Comparison of ENCODE assay signal across 3 cellular contexts in genomic region chr1:227253065-227253464, GRCh38.
A peak's percentile ranks its signal among the peaks of the same experiment; 100 is the strongest.
TF ChIP-seq lines count a peak whose summit lies in the region.

No MANE protein-coding gene starts in this region.

TF ChIP-seq in GM23338, 12 proteins besides CTCF, POLR2A, EP300 and RAD21 (continued from another document and continues in another):
- TF ChIP-seq, protein P1, sequence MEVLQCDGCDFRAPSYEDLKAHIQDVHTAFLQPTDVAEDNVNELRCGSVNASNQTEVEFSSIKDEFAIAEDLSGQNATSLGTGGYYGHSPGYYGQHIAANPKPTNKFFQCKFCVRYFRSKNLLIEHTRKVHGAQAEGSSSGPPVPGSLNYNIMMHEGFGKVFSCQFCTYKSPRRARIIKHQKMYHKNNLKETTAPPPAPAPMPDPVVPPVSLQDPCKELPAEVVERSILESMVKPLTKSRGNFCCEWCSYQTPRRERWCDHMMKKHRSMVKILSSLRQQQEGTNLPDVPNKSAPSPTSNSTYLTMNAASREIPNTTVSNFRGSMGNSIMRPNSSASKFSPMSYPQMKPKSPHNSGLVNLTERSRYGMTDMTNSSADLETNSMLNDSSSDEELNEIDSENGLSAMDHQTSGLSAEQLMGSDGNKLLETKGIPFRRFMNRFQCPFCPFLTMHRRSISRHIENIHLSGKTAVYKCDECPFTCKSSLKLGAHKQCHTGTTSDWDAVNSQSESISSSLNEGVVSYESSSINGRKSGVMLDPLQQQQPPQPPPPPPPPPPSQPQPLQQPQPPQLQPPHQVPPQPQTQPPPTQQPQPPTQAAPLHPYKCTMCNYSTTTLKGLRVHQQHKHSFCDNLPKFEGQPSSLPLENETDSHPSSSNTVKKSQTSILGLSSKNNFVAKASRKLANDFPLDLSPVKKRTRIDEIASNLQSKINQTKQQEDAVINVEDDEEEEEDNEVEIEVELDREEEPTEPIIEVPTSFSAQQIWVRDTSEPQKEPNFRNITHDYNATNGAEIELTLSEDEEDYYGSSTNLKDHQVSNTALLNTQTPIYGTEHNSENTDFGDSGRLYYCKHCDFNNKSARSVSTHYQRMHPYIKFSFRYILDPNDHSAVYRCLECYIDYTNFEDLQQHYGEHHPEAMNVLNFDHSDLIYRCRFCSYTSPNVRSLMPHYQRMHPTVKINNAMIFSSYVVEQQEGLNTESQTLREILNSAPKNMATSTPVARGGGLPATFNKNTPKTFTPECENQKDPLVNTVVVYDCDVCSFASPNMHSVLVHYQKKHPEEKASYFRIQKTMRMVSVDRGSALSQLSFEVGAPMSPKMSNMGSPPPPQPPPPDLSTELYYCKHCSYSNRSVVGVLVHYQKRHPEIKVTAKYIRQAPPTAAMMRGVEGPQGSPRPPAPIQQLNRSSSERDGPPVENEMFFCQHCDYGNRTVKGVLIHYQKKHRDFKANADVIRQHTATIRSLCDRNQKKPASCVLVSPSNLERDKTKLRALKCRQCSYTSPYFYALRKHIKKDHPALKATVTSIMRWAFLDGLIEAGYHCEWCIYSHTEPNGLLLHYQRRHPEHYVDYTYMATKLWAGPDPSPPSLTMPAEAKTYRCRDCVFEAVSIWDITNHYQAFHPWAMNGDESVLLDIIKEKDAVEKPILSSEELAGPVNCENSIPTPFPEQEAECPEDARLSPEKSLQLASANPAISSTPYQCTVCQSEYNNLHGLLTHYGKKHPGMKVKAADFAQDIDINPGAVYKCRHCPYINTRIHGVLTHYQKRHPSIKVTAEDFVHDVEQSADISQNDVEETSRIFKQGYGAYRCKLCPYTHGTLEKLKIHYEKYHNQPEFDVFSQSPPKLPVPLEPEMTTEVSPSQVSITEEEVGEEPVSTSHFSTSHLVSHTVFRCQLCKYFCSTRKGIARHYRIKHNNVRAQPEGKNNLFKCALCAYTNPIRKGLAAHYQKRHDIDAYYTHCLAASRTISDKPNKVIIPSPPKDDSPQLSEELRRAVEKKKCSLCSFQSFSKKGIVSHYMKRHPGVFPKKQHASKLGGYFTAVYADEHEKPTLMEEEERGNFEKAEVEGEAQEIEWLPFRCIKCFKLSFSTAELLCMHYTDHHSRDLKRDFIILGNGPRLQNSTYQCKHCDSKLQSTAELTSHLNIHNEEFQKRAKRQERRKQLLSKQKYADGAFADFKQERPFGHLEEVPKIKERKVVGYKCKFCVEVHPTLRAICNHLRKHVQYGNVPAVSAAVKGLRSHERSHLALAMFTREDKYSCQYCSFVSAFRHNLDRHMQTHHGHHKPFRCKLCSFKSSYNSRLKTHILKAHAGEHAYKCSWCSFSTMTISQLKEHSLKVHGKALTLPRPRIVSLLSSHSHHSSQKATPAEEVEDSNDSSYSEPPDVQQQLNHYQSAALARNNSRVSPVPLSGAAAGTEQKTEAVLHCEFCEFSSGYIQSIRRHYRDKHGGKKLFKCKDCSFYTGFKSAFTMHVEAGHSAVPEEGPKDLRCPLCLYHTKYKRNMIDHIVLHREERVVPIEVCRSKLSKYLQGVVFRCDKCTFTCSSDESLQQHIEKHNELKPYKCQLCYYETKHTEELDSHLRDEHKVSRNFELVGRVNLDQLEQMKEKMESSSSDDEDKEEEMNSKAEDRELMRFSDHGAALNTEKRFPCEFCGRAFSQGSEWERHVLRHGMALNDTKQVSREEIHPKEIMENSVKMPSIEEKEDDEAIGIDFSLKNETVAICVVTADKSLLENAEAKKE (CRISPR knock-in tag; IDR thresholded peaks at IDR 0.05), result no peak
- TF ChIP-seq POLR2AphosphoS5 (IDR thresholded peaks at IDR 0.05; ENCODE audit: low read depth), result no peak
- TF ChIP-seq JUNB (IDR thresholded peaks at IDR 0.05; ENCODE audit: unreplicated experiment), result no peak
- no peak for TF ChIP-seq STAT1 (IDR thresholded peaks at IDR 0.05; ENCODE audit: unreplicated experiment)
- TF ChIP-seq, protein P2, sequence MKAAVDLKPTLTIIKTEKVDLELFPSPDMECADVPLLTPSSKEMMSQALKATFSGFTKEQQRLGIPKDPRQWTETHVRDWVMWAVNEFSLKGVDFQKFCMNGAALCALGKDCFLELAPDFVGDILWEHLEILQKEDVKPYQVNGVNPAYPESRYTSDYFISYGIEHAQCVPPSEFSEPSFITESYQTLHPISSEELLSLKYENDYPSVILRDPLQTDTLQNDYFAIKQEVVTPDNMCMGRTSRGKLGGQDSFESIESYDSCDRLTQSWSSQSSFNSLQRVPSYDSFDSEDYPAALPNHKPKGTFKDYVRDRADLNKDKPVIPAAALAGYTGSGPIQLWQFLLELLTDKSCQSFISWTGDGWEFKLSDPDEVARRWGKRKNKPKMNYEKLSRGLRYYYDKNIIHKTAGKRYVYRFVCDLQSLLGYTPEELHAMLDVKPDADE (IDR thresholded peaks at IDR 0.05), result no peak

TF ChIP-seq in HEK293, 187 proteins besides CTCF, POLR2A, EP300 and RAD21 (continued from another document):
- TF ChIP-seq, protein P3, sequence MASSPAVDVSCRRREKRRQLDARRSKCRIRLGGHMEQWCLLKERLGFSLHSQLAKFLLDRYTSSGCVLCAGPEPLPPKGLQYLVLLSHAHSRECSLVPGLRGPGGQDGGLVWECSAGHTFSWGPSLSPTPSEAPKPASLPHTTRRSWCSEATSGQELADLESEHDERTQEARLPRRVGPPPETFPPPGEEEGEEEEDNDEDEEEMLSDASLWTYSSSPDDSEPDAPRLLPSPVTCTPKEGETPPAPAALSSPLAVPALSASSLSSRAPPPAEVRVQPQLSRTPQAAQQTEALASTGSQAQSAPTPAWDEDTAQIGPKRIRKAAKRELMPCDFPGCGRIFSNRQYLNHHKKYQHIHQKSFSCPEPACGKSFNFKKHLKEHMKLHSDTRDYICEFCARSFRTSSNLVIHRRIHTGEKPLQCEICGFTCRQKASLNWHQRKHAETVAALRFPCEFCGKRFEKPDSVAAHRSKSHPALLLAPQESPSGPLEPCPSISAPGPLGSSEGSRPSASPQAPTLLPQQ (tag by site-specific recombination; IDR thresholded peaks at IDR 0.05), result no peak
- TF ChIP-seq ZNF214 (tag by site-specific recombination; IDR thresholded peaks at IDR 0.05; ENCODE audit: borderline replicate concordance) (no peak), ZNF596 (tag by site-specific recombination; IDR thresholded peaks at IDR 0.05) (peak; percentile 99), ZNF433 (tag by site-specific recombination; IDR thresholded peaks at IDR 0.05; ENCODE audit: low read depth) (no peak), ZNF202 (tag by site-specific recombination; IDR thresholded peaks at IDR 0.05; ENCODE audit: borderline replicate concordance) (0 out of 2 replicates have a peak, but pooled peaks have one; percentile 20), KLF9 (tag by site-specific recombination; IDR thresholded peaks at IDR 0.05; ENCODE audit: low read depth) (no peak), PRDM1 (tag by site-specific recombination; IDR thresholded peaks at IDR 0.05) (no peak), ZNF112 (tag by site-specific recombination; IDR thresholded peaks at IDR 0.05) (no peak), ZNF114 (tag by site-specific recombination; IDR thresholded peaks at IDR 0.05) (no peak), ZNF791 (tag by site-specific recombination; IDR thresholded peaks at IDR 0.05) (no peak), ZNF398 (tag by site-specific recombination; IDR thresholded peaks at IDR 0.05) (0 out of 2 replicates have a peak, but pooled peaks have one; percentile 14), ZNF140 (tag by site-specific recombination; IDR thresholded peaks at IDR 0.05) (no peak)
- TF ChIP-seq, protein P4, sequence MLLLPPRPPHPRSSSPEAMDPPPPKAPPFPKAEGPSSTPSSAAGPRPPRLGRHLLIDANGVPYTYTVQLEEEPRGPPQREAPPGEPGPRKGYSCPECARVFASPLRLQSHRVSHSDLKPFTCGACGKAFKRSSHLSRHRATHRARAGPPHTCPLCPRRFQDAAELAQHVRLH (tag by site-specific recombination; IDR thresholded peaks at IDR 0.05), result no peak

TF ChIP-seq in K562, 482 proteins besides CTCF, POLR2A, EP300 and RAD21 (continued from another document):
- TF ChIP-seq ZBTB12 (CRISPR knock-in tag; IDR thresholded peaks at IDR 0.05), result no peak
- peak; percentile 77 for TF ChIP-seq CC2D1A (IDR thresholded peaks at IDR 0.05)
- no peak for TF ChIP-seq RB1 (IDR thresholded peaks at IDR 0.05; ENCODE audit: low read depth)
- TF ChIP-seq RBM22 (IDR thresholded peaks at IDR 0.05; ENCODE audit: low read depth, low read length, poor library complexity, severe bottlenecking), result peak; percentile 61
- TF ChIP-seq CHAMP1 (IDR thresholded peaks at IDR 0.05), result peak; percentile 66
